8 cellular contexts compared by ENCODE assay signal in genomic region chr2:55490554-55490953, GRCh38. TPM values are rescaled to one million over a fixed set of nuclear protein-coding genes. Genes with fewer than 3 reads are reported as not detected.
DNase-seq lines count a peak whose midpoint lies in the region; ATAC-seq and TF ChIP-seq lines count a peak whose summit lies in the region.

No MANE protein-coding gene starts in this region.

- peak; percentile 36 for DNase-seq in GM03348 (ENCODE audit: low spot score)
- DNase-seq in NCI-H524 (lab: John Stamatoyannopoulos, UW): peak; percentile 88 to 94
- peak; percentile 66 for DNase-seq in fibroblast of peridontal ligament (ENCODE audit: extremely low read depth)
- peak; percentile 86 for DNase-seq in osteoblast (ENCODE audit: insufficient read length, low spot score, missing footprints)
- DNase-seq in ascending aorta (ENCODE audit: low spot score in 2 of 2): no peak
- DNase-seq in stimulated activated naive CD4-positive, alpha-beta T cell treated with Interleukin-2 at 50 U/mL for 16 hours (lab: John Stamatoyannopoulos, UW): no peak

- H3K27me3 ChIP-seq in osteoblast (ENCODE audit: insufficient read depth, low read length): peaks cover 3% of the 10 kb centered on the region
- no peaks in the 10 kb centered on the region for H3K27me3 ChIP-seq in ascending aorta

- no peaks in the 10 kb centered on the region for H3K9me3 ChIP-seq in osteoblast (ENCODE audit: low read depth, low read length)
- no peaks in the 10 kb centered on the region for H3K9me3 ChIP-seq in ascending aorta

- no peak overlapping the region for H3K27ac ChIP-seq in osteoblast (ENCODE audit: low read depth, low read length)
- H3K27ac ChIP-seq in ascending aorta: no peak overlapping the region

- no peaks in the 10 kb centered on the region for H3K4me1 ChIP-seq in osteoblast (ENCODE audit: insufficient read depth, low read length)
- H3K4me1 ChIP-seq in ascending aorta: no peaks in the 10 kb centered on the region

- no peak overlapping the region for H2AFZ ChIP-seq in osteoblast (ENCODE audit: low read length)

- no peaks in the 10 kb centered on the region for H3K79me2 ChIP-seq in osteoblast (ENCODE audit: insufficient read depth, low read length)

- intact Hi-C loops in ascending aorta (cut with DNase I): no loop called here

- H4K20me1 ChIP-seq in osteoblast (ENCODE audit: insufficient read depth, low read length): no peaks in the 10 kb centered on the region

- no peak for ATAC-seq in HG03432 (IDR thresholded peaks at IDR 0.05; ENCODE audit: unreplicated experiment)
- ATAC-seq in GM18907 (IDR thresholded peaks at IDR 0.05; ENCODE audit: unreplicated experiment): no peak

- no peak overlapping the region for H3K4me2 ChIP-seq in osteoblast (ENCODE audit: insufficient read depth, low read length)

- H3K36me3 ChIP-seq in osteoblast (ENCODE audit: insufficient read depth, low read length): no peaks in the 10 kb centered on the region
- no peaks in the 10 kb centered on the region for H3K36me3 ChIP-seq in ascending aorta

- H3K4me3 ChIP-seq in osteoblast (ENCODE audit: insufficient read depth, low read length) (no peak overlapping the region), ascending aorta (no peak overlapping the region)

- TF ChIP-seq CTCF in osteoblast (IDR thresholded peaks at IDR 0.05; ENCODE audit: extremely low read depth, low read depth, low read length) (no peak), ascending aorta (IDR thresholded peaks at IDR 0.05) (no peak)

RNA-seq across cellular contexts. Expression of gene CFAP36, which starts 29.0 kb away (rescaled TPM):
- total RNA-seq in osteoblast (30.4 and 35.1 TPM in 2 replicates), ascending aorta (3.8 TPM)

Comparison
In these comparisons a context has a peak if more than half of its experiments do, and no peak if none do; other contexts are left out.
1. DNase-seq: peak in GM03348 (single experiment), NCI-H524 (2 of 2), fibroblast of peridontal ligament (single experiment) and osteoblast (single experiment); none in ascending aorta (0 of 2) and stimulated activated naive CD4-positive, alpha-beta T cell treated with Interleukin-2 at 50 U/mL for 16 hours (single experiment).